ENCODE assay signal across 1 cellular context in genomic region chr9:107438211-107439030, GRCh38.
TF ChIP-seq lines count a peak whose summit lies in the region.

No MANE protein-coding gene starts in this region.

TF ChIP-seq in WTC11, 78 proteins besides CTCF, POLR2A, EP300 and RAD21 (continued from another document):
- TF ChIP-seq ZNF532 (CRISPR knock-in tag; IDR thresholded peaks at IDR 0.05; ENCODE audit: borderline replicate concordance) (0 out of 2 replicates have a peak, but pooled peaks have one; percentile 12), ZNF512 (CRISPR knock-in tag; IDR thresholded peaks at IDR 0.05; ENCODE audit: borderline replicate concordance) (no peak), FOXP4 (CRISPR knock-in tag; IDR thresholded peaks at IDR 0.05) (peak; percentile 98), FOXK1 (CRISPR knock-in tag; IDR thresholded peaks at IDR 0.05) (0 out of 2 replicates have a peak, but pooled peaks have one; percentile 45), TEAD4 (CRISPR knock-in tag; IDR thresholded peaks at IDR 0.05) (no peak; the same call in 1 of the 2 replicates), ATF1 (CRISPR knock-in tag; IDR thresholded peaks at IDR 0.05) (no peak)
TF ChIP-seq in WTC11: peak in this region for 4.
